In genomic region chrX:69466546-69466945, GRCh38 we compare ENCODE assay signal across 8 cellular contexts. TPM values are rescaled to one million over a fixed set of nuclear protein-coding genes. Genes with fewer than 3 reads are reported as not detected.
"Had no signal": no experiment of that assay in that cellular context is flagged by ENCODE, and none has a peak within 500 bp of the region (broad histone marks: within the 10 kb centered on the region; RNA-seq: fewer than 3 reads in every experiment).

No MANE protein-coding gene starts in this region.

- ATAC-seq: GM12878 had no signal

- FAIRE-seq: G401.6, GM12878, GM12891, GM12892, GM18507, GM19239 had no signal

- H3K4me3 ChIP-seq: GM12878 had no signal

- DNase-seq: GDM1, GF-D8 had no signal

RNA-seq across cellular contexts. Expression of gene NALF2, which starts 37.6 kb away (rescaled TPM):
- total RNA-seq: GM12878 had no signal
- polyA plus RNA-seq: GM12878 had no signal
